Comparison of ENCODE assay signal across 22 cellular contexts in genomic region chr17:4959261-4959965, GRCh38. TPM values are rescaled to one million over a fixed set of nuclear protein-coding genes. Genes with fewer than 3 reads are reported as not detected.
DNase-seq lines count a peak whose midpoint lies in the region; ATAC-seq, FAIRE-seq and TF ChIP-seq lines count a peak whose summit lies in the region.
"Had no signal": no experiment of that assay in that cellular context is flagged by ENCODE, and none has a peak within 500 bp of the region (broad histone marks: within the 10 kb centered on the region; RNA-seq: fewer than 3 reads in every experiment).

No MANE protein-coding gene starts in this region.

- TF ChIP-seq RAD21 in GM12878 (IDR thresholded peaks at IDR 0.05; ENCODE audit: insufficient read depth, low read depth, low read length), result no peak

- H4K20me1 ChIP-seq in GM12878 (ENCODE audit: control insufficient read depth, insufficient read depth), result no peaks in the 10 kb centered on the region

- H3K4me3 ChIP-seq in GM12878, result no peak overlapping the region
- no peak overlapping the region for H3K4me3 ChIP-seq in mucosa of descending colon
- H3K4me3 ChIP-seq: right atrium auricular region had no signal

- no peak overlapping the region for H2AFZ ChIP-seq in GM12878 (ENCODE audit: control insufficient read depth, low read depth, low read length)

- SMC1A ChIA-PET in GM12878 (lab: Charles Lee; ENCODE audit: uncharacterized antibody, unreplicated experiment), result no interaction called here

- in situ Hi-C loops in GM12878 (cut with MboI), result no loop called here

- 94% methylated on average over 18 of the region's 18 CpGs for WGBS in GM12878 (ENCODE audit: insufficient coverage, insufficient replicate concordance, low lambda C conversion rate, missing lambda C conversion rate)

- peak; percentile 19 for ATAC-seq in stimulated activated naive CD8-positive, alpha-beta T cell treated with anti-CD3 and anti-CD28 coated beads, Interleukin-15, amount 100 ng/mL, for 72 hours
- no peak for ATAC-seq in stimulated activated naive CD8-positive, alpha-beta T cell treated with anti-CD3 and anti-CD28 coated beads, Interleukin-15, Interleukin-2, amounts not matched to agents 100 U/mL and 50 U/mL, for 24 hours
- ATAC-seq in GM12878 (no peak), mucosa of descending colon (peak; percentile 75), HG02870 (IDR thresholded peaks at IDR 0.05; ENCODE audit: unreplicated experiment) (no peak)
- ATAC-seq: activated CD8-positive, alpha-beta memory T cell treated with anti-CD3 and anti-CD28 coated beads, Interleukin-2, amount 10 ng/mL, durations not matched to agents 7 days and 5 days had no signal

- H3K4me2 ChIP-seq in GM12878 (ENCODE audit: control insufficient read depth, insufficient read depth), result no peak overlapping the region
- H3K4me2 ChIP-seq: SK-N-SH had no signal

- RAD21 ChIA-PET in GM12878 (lab: Charles Lee; ENCODE audit: unreplicated experiment), result no interaction called here

- TF ChIP-seq CTCF in GM12878 (IDR thresholded peaks at IDR 0.05 in 2 of 3, conservative IDR thresholded peaks at IDR 0.05 in 1 of 3; ENCODE audit: control insufficient read depth in 2 of 3, extremely low read depth in 1 of 3, insufficient read depth in 1 of 3, low read depth in 3 of 3, low read length in 3 of 3) (no peak), mucosa of descending colon (IDR thresholded peaks at IDR 0.05) (no peak)

- no peaks in the 10 kb centered on the region for H3K9me3 ChIP-seq in GM12878 (replicated peaks; ENCODE audit: control insufficient read depth, insufficient read depth, low read length)
- H3K9me3 ChIP-seq in mucosa of descending colon, result no peaks in the 10 kb centered on the region
- H3K9me3 ChIP-seq: right atrium auricular region, SK-N-SH had no signal

- no peaks in the 10 kb centered on the region for H3K9me3 Mint-ChIP-seq in stimulated activated naive CD8-positive, alpha-beta T cell treated with anti-CD3 and anti-CD28 coated beads, Interleukin-15, amount 100 ng/mL, for 72 hours
- H3K9me3 Mint-ChIP-seq: activated CD4-positive, alpha-beta T cell treated with anti-CD3 and anti-CD28 coated beads, Interleukin-2, amount 10 ng/mL, durations not matched to agents 24 days and 14 days had no signal

- no peak overlapping the region for H3K27ac ChIP-seq in GM12878 (ENCODE audit: control insufficient read depth, insufficient read depth)
- H3K27ac ChIP-seq: right atrium auricular region had no signal

- no peak for FAIRE-seq in GM12878 (lab: Jason Lieb, UNC)
- FAIRE-seq: RCC 7860, urothelium cell line had no signal

- POLR2A ChIA-PET in GM12878 (lab: Charles Lee), result interaction anchor here (1.1 kb wide), 1 partner anchor 8 kb away, joined by 5 read pairs; the partner anchor contains the start of gene ENO3

- H3K9ac ChIP-seq in GM12878 (ENCODE audit: control insufficient read depth, insufficient read depth, low read length), result no peak overlapping the region
- H3K9ac ChIP-seq: SK-N-SH had no signal

- TSS peak; percentile 83 for BruUV-seq in GM12878 (replicated peaks; lab: Mats Ljungman, UMichigan)

- no peaks in the 10 kb centered on the region for H3K27me3 Mint-ChIP-seq in stimulated activated naive CD8-positive, alpha-beta T cell treated with anti-CD3 and anti-CD28 coated beads, Interleukin-15, amount 100 ng/mL, for 72 hours
- H3K27me3 Mint-ChIP-seq: activated CD4-positive, alpha-beta T cell treated with anti-CD3 and anti-CD28 coated beads, Interleukin-2, amount 10 ng/mL, durations not matched to agents 24 days and 14 days; activated CD8-positive, alpha-beta memory T cell treated with anti-CD3 and anti-CD28 coated beads, Interleukin-2, amount 10 ng/mL, durations not matched to agents 7 days and 5 days; activated naive CD8-positive, alpha-beta T cell had no signal

- no peaks in the 10 kb centered on the region for H3K27me3 ChIP-seq in GM12878 (replicated peaks in 1 of 2; ENCODE audit: control insufficient read depth in 2 of 2, insufficient read depth in 2 of 2, low read length in 1 of 2)
- H3K27me3 ChIP-seq: right atrium auricular region had no signal

- H3K4me1 ChIP-seq in GM12878 (ENCODE audit: control insufficient read depth, insufficient read depth, low read length), result no peaks in the 10 kb centered on the region
- H3K4me1 ChIP-seq in mucosa of descending colon (ENCODE audit: low read depth), result peaks cover 9% of the 10 kb centered on the region
- H3K4me1 ChIP-seq: right atrium auricular region had no signal

- CTCF ChIA-PET in GM12878 (lab: Yijun Ruan, JAX), result no interaction called here

- intact Hi-C loops in GM12878 (cut with micrococcal nuclease; ENCODE audit: unreplicated experiment), result no loop called here
- intact Hi-C loops in mucosa of descending colon (cut with DNase I, micrococcal nuclease), result no loop called here

- H3K36me3 ChIP-seq in GM12878 (ENCODE audit: control insufficient read depth in 2 of 2, insufficient read depth in 2 of 2, low read length in 1 of 2) (peaks cover 4 to 8% of the 10 kb centered on the region in 2 experiments), mucosa of descending colon (ENCODE audit: low read depth) (no peaks in the 10 kb centered on the region)

- H3K4me3 Mint-ChIP-seq in stimulated activated naive CD8-positive, alpha-beta T cell treated with anti-CD3 and anti-CD28 coated beads, Interleukin-15, amount 100 ng/mL, for 72 hours, result no peak overlapping the region
- H3K4me3 Mint-ChIP-seq: activated CD4-positive, alpha-beta T cell treated with anti-CD3 and anti-CD28 coated beads, Interleukin-2, amount 10 ng/mL, durations not matched to agents 24 days and 14 days; activated CD8-positive, alpha-beta memory T cell treated with anti-CD3 and anti-CD28 coated beads, Interleukin-2, amount 10 ng/mL, durations not matched to agents 7 days and 5 days; activated naive CD8-positive, alpha-beta T cell had no signal

- H3K27ac Mint-ChIP-seq in stimulated activated naive CD8-positive, alpha-beta T cell treated with anti-CD3 and anti-CD28 coated beads, Interleukin-15, amount 100 ng/mL, for 72 hours, result peak overlapping the region in 1 of 2 donors; percentile 65
- H3K27ac Mint-ChIP-seq: activated CD4-positive, alpha-beta T cell treated with anti-CD3 and anti-CD28 coated beads, Interleukin-2, amount 10 ng/mL, durations not matched to agents 24 days and 14 days; activated CD8-positive, alpha-beta memory T cell treated with anti-CD3 and anti-CD28 coated beads, Interleukin-2, amount 10 ng/mL, durations not matched to agents 7 days and 5 days; activated naive CD8-positive, alpha-beta T cell had no signal

- no peaks in the 10 kb centered on the region for H3K79me2 ChIP-seq in GM12878 (ENCODE audit: control insufficient read depth, insufficient read depth, low read length)

- TF ChIP-seq EP300 in GM12878 (IDR thresholded peaks at IDR 0.05; ENCODE audit: borderline replicate concordance in 1 of 2, control insufficient read depth in 1 of 2, low read depth in 2 of 2, low read length in 2 of 2), result no peak

- no peak for DNase-seq in stimulated activated naive CD8-positive, alpha-beta T cell treated with anti-CD3 and anti-CD28 coated beads, Interleukin-15, amount 100 ng/mL, for 72 hours
- no peak for DNase-seq in stimulated activated naive CD8-positive, alpha-beta T cell treated with anti-CD3 and anti-CD28 coated beads, Interleukin-15, Interleukin-2, amounts not matched to agents 100 U/mL and 50 U/mL, for 24 hours
- DNase-seq in GM12878 (ENCODE audit: low read depth, low spot score) (no peak), mucosa of descending colon (peak in 2 of 3 donors; percentile 19 to 61), pons (ENCODE audit: low spot score) (no peak), DMS153 treated with DMSO at 0.1 percent for 48 hours (lab: John Stamatoyannopoulos, UW; ENCODE audit: unreplicated experiment) (no peak)
- no peak for DNase-seq in stimulated activated naive CD4-positive, alpha-beta T cell treated with Interleukin-2 at 50 U/mL for 16 hours (lab: John Stamatoyannopoulos, UW)
- DNase-seq: activated CD4-positive, alpha-beta T cell treated with anti-CD3 and anti-CD28 coated beads, Interleukin-2, amount 10 ng/mL, durations not matched to agents 24 days and 14 days; activated CD8-positive, alpha-beta memory T cell treated with anti-CD3 and anti-CD28 coated beads, Interleukin-2, amount 10 ng/mL, durations not matched to agents 7 days and 5 days; DMS153; effector memory CD4-positive, alpha-beta T cell; NCI-H187 treated with DMSO at 0.1 percent for 48 hours; NCI-H2227 treated with DMSO at 0.1 percent for 48 hours; NCI-H774; nucleus accumbens; SK-N-SH; substantia nigra had no signal

- 0 out of 2 replicates have a peak, but pooled peaks have one; percentile 15 for TF ChIP-seq POLR2A in GM12878 (IDR thresholded peaks at IDR 0.05; ENCODE audit: low read depth, low read length)

- H3K4me1 Mint-ChIP-seq in stimulated activated naive CD8-positive, alpha-beta T cell treated with anti-CD3 and anti-CD28 coated beads, Interleukin-15, amount 100 ng/mL, for 72 hours, result peaks cover 12% of the 10 kb centered on the region
- H3K4me1 Mint-ChIP-seq: activated CD8-positive, alpha-beta memory T cell treated with anti-CD3 and anti-CD28 coated beads, Interleukin-2, amount 10 ng/mL, durations not matched to agents 7 days and 5 days had no signal

RNA-seq across cellular contexts. Expression of gene SPAG7, which starts 8.2 kb away (rescaled TPM):
- total RNA-seq in GM12878 (2013; cell fraction: nucleolus; rRNA removed), result 17.1 and 23.0 TPM in 2 replicates
- 76.5 and 80.2 TPM in 2 replicates for total RNA-seq in GM12878 (2014; rRNA removed)
- 94.4 and 99.2 TPM in 2 replicates for total RNA-seq in GM12878 (2014; rRNA removed; fragmentation: Illumina TruSeq; extraction: Trizol)
- total RNA-seq in GM12878 (2021), result 76.5 and 77.5 TPM in 2 replicates
- 40.1 TPM for polyA plus RNA-seq in GM12878 (2011; ENCODE audit: low read depth)
- 73.8 and 78.2 TPM in 2 replicates for polyA plus RNA-seq in GM12878 (2011; rRNA removed)
- polyA plus RNA-seq in GM12878 (2011; cell fraction: cytosol; rRNA removed), result 76.4 and 89.7 TPM in 2 replicates
- 59.5 and 64.5 TPM in 2 replicates for polyA plus RNA-seq in GM12878 (2011; cell fraction: nucleus; rRNA removed)
- polyA plus RNA-seq in GM12878 (2012), result 76.8 and 88.6 TPM in 2 replicates
- 46.5 and 107 TPM in 2 replicates for polyA plus RNA-seq in GM12878 (2014; fragmentation: Illumina TruSeq; extraction: Trizol)
- 10 to 100 TPM in 1 of 2 experiments, 1 to 10 TPM in 1; 7.9 to 31.7 TPM for polyA plus RNA-seq in GM12878 (2014; fragmentation: Nextera tagmentation; extraction: Ambion mirVana)
- 96.3 and 105 TPM in 2 replicates for polyA plus RNA-seq in GM12878 (2014; rRNA removed)
- polyA plus RNA-seq in GM12878 (2016; fragmentation: Nextera tagmentation; extraction: Ambion mirVana), result 100 to 1,000 TPM; 133 to 146 TPM
- 28.7 and 39.6 TPM in 2 replicates for polyA minus RNA-seq in GM12878 (2011; rRNA and poly(A)+ RNA removed)
- 12.8 and 16.7 TPM in 2 replicates for polyA minus RNA-seq in GM12878 (2011; cell fraction: cytosol; rRNA and poly(A)+ RNA removed)
- polyA minus RNA-seq in GM12878 (2011; cell fraction: nucleus; rRNA and poly(A)+ RNA removed), result 9.8 and 14.5 TPM in 2 replicates
- total RNA-seq in mucosa of descending colon, result 10 to 100 TPM; 41.3 to 54.0 (median 51.7) TPM

RNA-seq across cellular contexts. Expression of gene ENO3, which starts 8.5 kb away (rescaled TPM):
- 24.4 and 27.3 TPM in 2 replicates for total RNA-seq in GM12878 (2013; cell fraction: nucleolus; rRNA removed)
- total RNA-seq in GM12878 (2014; rRNA removed) (10.4 and 11.1 TPM in 2 replicates), GM12878 (2014; rRNA removed; fragmentation: Illumina TruSeq; extraction: Trizol) (9.7 and 10.4 TPM in 2 replicates), GM12878 (2021) (24.4 and 28.4 TPM in 2 replicates), mucosa of descending colon (10 to 100 TPM in 2 of 3 donors, 1 to 10 TPM in 1; 8.6 to 12.4 (median 10.1) TPM)
- polyA plus RNA-seq in GM12878 (2011; ENCODE audit: low read depth), result 43.3 TPM
- polyA plus RNA-seq in GM12878 (2011; rRNA removed) (19.8 and 25.6 TPM in 2 replicates), GM12878 (2014; fragmentation: Illumina TruSeq; extraction: Trizol) (9.0 and 15.2 TPM in 2 replicates), GM12878 (2014; fragmentation: Nextera tagmentation; extraction: Ambion mirVana) (10 to 100 TPM in 1 of 2 experiments, 1 to 10 TPM in 1; 6.8 to 14.5 TPM), GM12878 (2014; rRNA removed) (26.3 and 31.5 TPM in 2 replicates), GM12878 (2016; fragmentation: Nextera tagmentation; extraction: Ambion mirVana) (10 to 100 TPM; 18.8 to 19.7 TPM)
- 24.3 and 32.1 TPM in 2 replicates for polyA plus RNA-seq in GM12878 (2011; cell fraction: cytosol; rRNA removed)
- polyA plus RNA-seq in GM12878 (2011; cell fraction: nucleus; rRNA removed), result 316 and 330 TPM in 2 replicates
- polyA plus RNA-seq in GM12878 (2012), result 39.6 and 43.1 TPM in 2 replicates
- 8.6 and 14.5 TPM in 2 replicates for polyA minus RNA-seq in GM12878 (2011; rRNA and poly(A)+ RNA removed)
- polyA minus RNA-seq in GM12878 (2011; cell fraction: cytosol; rRNA and poly(A)+ RNA removed), result 7.9 and 9.0 TPM in 2 replicates
- polyA minus RNA-seq in GM12878 (2011; cell fraction: nucleus; rRNA and poly(A)+ RNA removed), result 23.0 and 30.4 TPM in 2 replicates

RNA-seq across cellular contexts. Expression of gene PFN1, which starts 11.1 kb away (rescaled TPM):
- total RNA-seq in GM12878 (2013; cell fraction: nucleolus; rRNA removed), result 131 and 144 TPM in 2 replicates
- 1,668 and 2,039 TPM in 2 replicates for total RNA-seq in GM12878 (2014; rRNA removed)
- 812 and 920 TPM in 2 replicates for total RNA-seq in GM12878 (2014; rRNA removed; fragmentation: Illumina TruSeq; extraction: Trizol)
- 1,903 and 1,912 TPM in 2 replicates for total RNA-seq in GM12878 (2021)
- polyA plus RNA-seq in GM12878 (2011; ENCODE audit: low read depth), result 909 TPM
- 705 and 1,560 TPM in 2 replicates for polyA plus RNA-seq in GM12878 (2011; rRNA removed)
- 2,124 and 2,184 TPM in 2 replicates for polyA plus RNA-seq in GM12878 (2011; cell fraction: cytosol; rRNA removed)
- polyA plus RNA-seq in GM12878 (2011; cell fraction: nucleus; rRNA removed), result 1,008 and 1,226 TPM in 2 replicates
- polyA plus RNA-seq in GM12878 (2012), result 1,629 and 1,984 TPM in 2 replicates
- 1,675 and 1,933 TPM in 2 replicates for polyA plus RNA-seq in GM12878 (2014; fragmentation: Illumina TruSeq; extraction: Trizol)
- polyA plus RNA-seq in GM12878 (2014; fragmentation: Nextera tagmentation; extraction: Ambion mirVana), result 100 to 1,000 TPM; 154 to 558 TPM
- polyA plus RNA-seq in GM12878 (2014; rRNA removed), result 3,016 and 4,055 TPM in 2 replicates
- 1,000 to 10,000 TPM; 3,739 to 3,892 TPM for polyA plus RNA-seq in GM12878 (2016; fragmentation: Nextera tagmentation; extraction: Ambion mirVana)
- polyA minus RNA-seq in GM12878 (2011; rRNA and poly(A)+ RNA removed), result 545 and 728 TPM in 2 replicates
- polyA minus RNA-seq in GM12878 (2011; cell fraction: cytosol; rRNA and poly(A)+ RNA removed), result 829 and 978 TPM in 2 replicates
- 245 and 466 TPM in 2 replicates for polyA minus RNA-seq in GM12878 (2011; cell fraction: nucleus; rRNA and poly(A)+ RNA removed)
- 100 to 1,000 TPM; 605 to 825 (median 723) TPM for total RNA-seq in mucosa of descending colon

RNA-seq across cellular contexts. Expression of gene RNF167, which starts 19.3 kb away (rescaled TPM):
- total RNA-seq in GM12878 (2013; cell fraction: nucleolus; rRNA removed), result 36.5 and 46.0 TPM in 2 replicates
- 47.6 and 52.9 TPM in 2 replicates for total RNA-seq in GM12878 (2014; rRNA removed)
- total RNA-seq in GM12878 (2014; rRNA removed; fragmentation: Illumina TruSeq; extraction: Trizol), result 57.4 and 63.9 TPM in 2 replicates
- total RNA-seq in GM12878 (2021), result 86.5 and 91.3 TPM in 2 replicates
- polyA plus RNA-seq in GM12878 (2011; ENCODE audit: low read depth), result 69.5 TPM
- polyA plus RNA-seq in GM12878 (2011; rRNA removed), result 58.4 and 90.7 TPM in 2 replicates
- polyA plus RNA-seq in GM12878 (2011; cell fraction: cytosol; rRNA removed), result 174 and 192 TPM in 2 replicates
- polyA plus RNA-seq in GM12878 (2011; cell fraction: nucleus; rRNA removed), result 178 and 241 TPM in 2 replicates
- polyA plus RNA-seq in GM12878 (2012), result 87.5 and 90.3 TPM in 2 replicates
- polyA plus RNA-seq in GM12878 (2014; fragmentation: Illumina TruSeq; extraction: Trizol), result 132 and 147 TPM in 2 replicates
- polyA plus RNA-seq in GM12878 (2014; fragmentation: Nextera tagmentation; extraction: Ambion mirVana), result 10 to 100 TPM; 33.6 to 35.3 TPM
- polyA plus RNA-seq in GM12878 (2014; rRNA removed), result 87.1 and 87.9 TPM in 2 replicates
- 10 to 100 TPM; 49.7 to 57.7 TPM for polyA plus RNA-seq in GM12878 (2016; fragmentation: Nextera tagmentation; extraction: Ambion mirVana)
- 68.8 and 133 TPM in 2 replicates for polyA minus RNA-seq in GM12878 (2011; rRNA and poly(A)+ RNA removed)
- 54.1 and 60.8 TPM in 2 replicates for polyA minus RNA-seq in GM12878 (2011; cell fraction: cytosol; rRNA and poly(A)+ RNA removed)
- polyA minus RNA-seq in GM12878 (2011; cell fraction: nucleus; rRNA and poly(A)+ RNA removed), result 41.7 and 74.5 TPM in 2 replicates
- 100 to 1,000 TPM in 2 of 3 donors, 10 to 100 TPM in 1; 90.8 to 118 (median 114) TPM for total RNA-seq in mucosa of descending colon

RNA-seq across cellular contexts. Expression of gene SLC25A11, which starts 19.6 kb away (rescaled TPM):
- 39.8 and 41.2 TPM in 2 replicates for total RNA-seq in GM12878 (2013; cell fraction: nucleolus; rRNA removed)
- total RNA-seq in GM12878 (2014; rRNA removed) (82.7 and 91.4 TPM in 2 replicates), GM12878 (2014; rRNA removed; fragmentation: Illumina TruSeq; extraction: Trizol) (32.1 and 35.2 TPM in 2 replicates), GM12878 (2021) (73.7 and 82.2 TPM in 2 replicates), mucosa of descending colon (10 to 100 TPM; 68.4 to 87.2 (median 72.8) TPM)
- 14.1 TPM for polyA plus RNA-seq in GM12878 (2011; ENCODE audit: low read depth)
- polyA plus RNA-seq in GM12878 (2011; rRNA removed) (11.8 and 28.2 TPM in 2 replicates), GM12878 (2014; fragmentation: Illumina TruSeq; extraction: Trizol) (19.1 and 59.2 TPM in 2 replicates), GM12878 (2014; fragmentation: Nextera tagmentation; extraction: Ambion mirVana) (10 to 100 TPM in 1 of 2 experiments, 1 to 10 TPM in 1; 5.8 to 10.9 TPM), GM12878 (2014; rRNA removed) (70.9 and 72.5 TPM in 2 replicates), GM12878 (2016; fragmentation: Nextera tagmentation; extraction: Ambion mirVana) (100 to 1,000 TPM; 141 to 142 TPM)
- 50.2 TPM in 2 replicates for polyA plus RNA-seq in GM12878 (2011; cell fraction: cytosol; rRNA removed)
- polyA plus RNA-seq in GM12878 (2011; cell fraction: nucleus; rRNA removed), result 59.6 and 63.5 TPM in 2 replicates
- 33.1 and 38.0 TPM in 2 replicates for polyA plus RNA-seq in GM12878 (2012)
- polyA minus RNA-seq in GM12878 (2011; rRNA and poly(A)+ RNA removed), result 23.3 and 40.2 TPM in 2 replicates
- polyA minus RNA-seq in GM12878 (2011; cell fraction: cytosol; rRNA and poly(A)+ RNA removed), result 12.2 and 13.4 TPM in 2 replicates
- polyA minus RNA-seq in GM12878 (2011; cell fraction: nucleus; rRNA and poly(A)+ RNA removed), result 32.0 and 59.6 TPM in 2 replicates

Comparison
In these comparisons a context has a peak if more than half of its experiments do, and no peak if none do; other contexts are left out.
1. ATAC-seq: peak in stimulated activated naive CD8-positive, alpha-beta T cell treated with anti-CD3 and anti-CD28 coated beads, Interleukin-15, amount 100 ng/mL, for 72 hours (single experiment) and mucosa of descending colon (single experiment); none in stimulated activated naive CD8-positive, alpha-beta T cell treated with anti-CD3 and anti-CD28 coated beads, Interleukin-15, Interleukin-2, amounts not matched to agents 100 U/mL and 50 U/mL, for 24 hours (single experiment), GM12878 (single experiment) and HG02870 (single experiment).
2. DNase-seq: peak in mucosa of descending colon (2 of 3); none in stimulated activated naive CD8-positive, alpha-beta T cell treated with anti-CD3 and anti-CD28 coated beads, Interleukin-15, amount 100 ng/mL, for 72 hours (0 of 2), stimulated activated naive CD8-positive, alpha-beta T cell treated with anti-CD3 and anti-CD28 coated beads, Interleukin-15, Interleukin-2, amounts not matched to agents 100 U/mL and 50 U/mL, for 24 hours (single experiment), GM12878 (single experiment), pons (single experiment), stimulated activated naive CD4-positive, alpha-beta T cell treated with Interleukin-2 at 50 U/mL for 16 hours (single experiment) and DMS153 treated with DMSO at 0.1 percent for 48 hours (single experiment).